In genomic region chr20:13648291-13648690, GRCh38 we compare ENCODE assay signal across 17 cellular contexts. TPM values are rescaled to one million over a fixed set of nuclear protein-coding genes. Genes with fewer than 3 reads are reported as not detected.
DNase-seq lines count a peak whose midpoint lies in the region; ATAC-seq, FAIRE-seq and TF ChIP-seq lines count a peak whose summit lies in the region.
"Had no signal": no experiment of that assay in that cellular context is flagged by ENCODE, and none has a peak within 500 bp of the region (broad histone marks: within the 10 kb centered on the region; RNA-seq: fewer than 3 reads in every experiment).

No MANE protein-coding gene starts in this region.

- no peak overlapping the region for H3K4me2 ChIP-seq in H9 (ENCODE audit: insufficient read depth, insufficient read length, low read length)
- no peak overlapping the region for H3K4me2 ChIP-seq in H1 (ENCODE audit: insufficient read depth in 1 of 2, low read depth in 2 of 2, low read length in 2 of 2)

- ATAC-seq in left lung: peak; percentile 17
- ATAC-seq: PC-3 had no signal

- H3K23me2 ChIP-seq in H9 (ENCODE audit: insufficient read length, low read depth, low read length, poor library complexity, severe bottlenecking) (no peaks in the 10 kb centered on the region), H1 (ENCODE audit: low read depth, low read length) (no peaks in the 10 kb centered on the region)

- no peak overlapping the region for H3K14ac ChIP-seq in H9 (ENCODE audit: insufficient read depth, low read length)
- H3K14ac ChIP-seq in H1 (ENCODE audit: insufficient read length): no peak overlapping the region

- H3K36me3 ChIP-seq in H1 (ENCODE audit: control insufficient read depth in 2 of 4, insufficient read depth in 4 of 4, low read length in 3 of 4): no peaks in the 10 kb centered on the region
- no peaks in the 10 kb centered on the region for H3K36me3 ChIP-seq in left lung
- H3K36me3 ChIP-seq in uterus: no peaks in the 10 kb centered on the region
- H3K36me3 ChIP-seq: HAP-1, SJSA1 had no signal

- intact Hi-C loops in left lung (cut with DNase I) (no loop called here), uterus (cut with DNase I; ENCODE audit: low total_unique reads) (no loop called here)

- H2BK5ac ChIP-seq in H9 (ENCODE audit: insufficient read length, low read length): no peak overlapping the region
- H2BK5ac ChIP-seq in H1 (ENCODE audit: low read depth, low read length): no peak overlapping the region

- H2BK20ac ChIP-seq in H9 (ENCODE audit: low read depth, low read length, poor library complexity, severe bottlenecking) (no peak overlapping the region), H1 (ENCODE audit: low read length) (no peak overlapping the region)

- H2BK12ac ChIP-seq in H9 (ENCODE audit: insufficient read length, low read depth, low read length): no peak overlapping the region
- no peak overlapping the region for H2BK12ac ChIP-seq in H1 (ENCODE audit: low read depth, low read length)

- FAIRE-seq in H1 (lab: Jason Lieb, UNC): no peak

- H3K9me3 Mint-ChIP-seq in H9: no peaks in the 10 kb centered on the region; a peak in 1 of 5 replicates
- H3K9me3 Mint-ChIP-seq: CD4-positive, alpha-beta T cell had no signal

- no peak overlapping the region for H2BK15ac ChIP-seq in H9 (ENCODE audit: low read depth, low read length)
- H2BK15ac ChIP-seq in H1 (ENCODE audit: low read length): no peak overlapping the region

- TF ChIP-seq POLR2A in H1 (IDR thresholded peaks at IDR 0.05; ENCODE audit: control extremely low read depth in 1 of 2, low read depth in 2 of 2, low read length in 2 of 2) (no peak), uterus (IDR thresholded peaks at IDR 0.05) (no peak)

- TF ChIP-seq CTCF in H9 (conservative IDR thresholded peaks at IDR 0.05) (no peak), H1 (IDR thresholded peaks at IDR 0.05; ENCODE audit: control extremely low read depth in 1 of 3, insufficient read depth in 1 of 3, low read depth in 1 of 3, low read length in 3 of 3) (no peak), left lung (IDR thresholded peaks at IDR 0.05) (no peak), uterus (IDR thresholded peaks at IDR 0.05) (no peak)

- H2BK120ac ChIP-seq in H9 (ENCODE audit: low read depth, low read length, poor library complexity, severe bottlenecking) (no peak overlapping the region), H1 (replicated peaks; ENCODE audit: low read depth, low read length) (no peak overlapping the region)

- H4K5ac ChIP-seq in H9 (ENCODE audit: insufficient read length, low read depth, low read length) (no peak overlapping the region), H1 (ENCODE audit: insufficient read length, low read depth, low read length) (no peak overlapping the region)

- H3T11ph ChIP-seq in H9 (ENCODE audit: low read length): no peak overlapping the region

- H3K9me3 ChIP-seq in H9 (ENCODE audit: control insufficient read depth, low read depth, low read length): no peaks in the 10 kb centered on the region
- no peaks in the 10 kb centered on the region for H3K9me3 ChIP-seq in H1 (ENCODE audit: insufficient read depth in 2 of 2, low read depth in 1 of 2, low read length in 1 of 2)
- H3K9me3 ChIP-seq in left lung: no peaks in the 10 kb centered on the region
- H3K9me3 ChIP-seq in uterus: no peaks in the 10 kb centered on the region

- CTCF ChIA-PET in H1 (lab: Charles Lee; ENCODE audit: partially characterized antibody): no interaction called here

- TF ChIP-seq EP300 in H1 (IDR thresholded peaks at IDR 0.05; ENCODE audit: borderline replicate concordance in 1 of 2, low read depth in 2 of 2, low read length in 2 of 2): no peak

- no peak overlapping the region for H3K4me3 Mint-ChIP-seq in H9
- H3K4me3 Mint-ChIP-seq: CD4-positive, alpha-beta T cell had no signal

- H3K36me3 Mint-ChIP-seq in H9 (ENCODE audit: insufficient read depth in 1 of 3, low read depth in 3 of 3): no peaks in the 10 kb centered on the region

- H2AFZ ChIP-seq in H9 (ENCODE audit: low read length) (peak overlapping the region; percentile 45), H1 (ENCODE audit: low read length) (peak overlapping the region; percentile 58; the same call in 1 of the 2 replicates)

- H3K9ac ChIP-seq in H9 (ENCODE audit: extremely low read depth, insufficient read length, low read length) (no peak overlapping the region), H1 (replicated peaks in 1 of 4; ENCODE audit: extremely low read depth in 1 of 4, low read depth in 3 of 4, low read length in 3 of 4) (no peak overlapping the region)

- H3K56ac ChIP-seq in H9 (ENCODE audit: insufficient read length, low read depth, low read length) (no peak overlapping the region), H1 (replicated peaks; ENCODE audit: insufficient read length, low read depth, low read length) (no peak overlapping the region)

- H3K23ac ChIP-seq in H9 (ENCODE audit: insufficient read length, low read depth, low read length) (no peak overlapping the region), H1 (ENCODE audit: insufficient read length) (no peak overlapping the region)

- H3K27ac ChIP-seq in H9 (ENCODE audit: insufficient read length, low read depth, low read length) (no peak overlapping the region), H1 (ENCODE audit: low read depth, low read length) (no peak overlapping the region), left lung (no peak overlapping the region), uterus (no peak overlapping the region)
- H3K27ac ChIP-seq: 22Rv1, SJSA1 had no signal

- DNase-seq in DMS 273 (lab: John Stamatoyannopoulos, UW; ENCODE audit: unreplicated experiment): peak; percentile 26
- DNase-seq in DMS 273 treated with DMSO at 0.1 percent for 48 hours (lab: John Stamatoyannopoulos, UW): no peak
- no peak for DNase-seq in H9
- no peak for DNase-seq in H1 (ENCODE audit: low read depth in 1 of 2, low spot score in 2 of 2)
- DNase-seq in left lung: no peak
- DNase-seq in uterus: no peak
- no peak for DNase-seq in islet precursor cell
- DNase-seq in DMS79 (lab: John Stamatoyannopoulos, UW): no peak
- DNase-seq: CD4-positive, alpha-beta T cell; DMS53; NCI-H1092 treated with DMSO at 0.1 percent for 48 hours; NCI-H510A treated with DMSO at 0.1 percent for 48 hours; NCI-H82; PC-3 had no signal

- POLR2A ChIA-PET in H1 (lab: Charles Lee; ENCODE audit: partially characterized antibody): no interaction called here

- no peaks in the 10 kb centered on the region for H3K27me3 Mint-ChIP-seq in H9 (ENCODE audit: low read depth)

- no peak overlapping the region for H3K4ac ChIP-seq in H9 (ENCODE audit: low read depth, low read length)
- no peak overlapping the region for H3K4ac ChIP-seq in H1 (replicated peaks; ENCODE audit: insufficient read length, low read depth, low read length)

- TF ChIP-seq RAD21 in H1 (IDR thresholded peaks at IDR 0.05 in 1 of 2, conservative IDR thresholded peaks at IDR 0.05 in 1 of 2; ENCODE audit: low read depth in 2 of 2, low read length in 2 of 2): no peak

- H3K18ac ChIP-seq in H9 (ENCODE audit: insufficient read length, low read depth, low read length) (no peak overlapping the region), H1 (ENCODE audit: extremely low read depth, low read length) (no peak overlapping the region)

- H3K27me3 ChIP-seq in H9 (ENCODE audit: insufficient read depth, low read length) (no peaks in the 10 kb centered on the region), H1 (replicated peaks in 1 of 4; ENCODE audit: control insufficient read depth in 3 of 4, extremely low read depth in 1 of 4, insufficient read depth in 3 of 4, low read length in 3 of 4) (no peaks in the 10 kb centered on the region), left lung (peaks cover 0 to 18% of the 10 kb centered on the region in 2 donors), uterus (no peaks in the 10 kb centered on the region)
- H3K27me3 ChIP-seq: SJSA1 had no signal

- H4K8ac ChIP-seq in H9 (replicated peaks; ENCODE audit: insufficient read length, low read depth, low read length): no peak overlapping the region
- H4K8ac ChIP-seq in H1 (ENCODE audit: extremely low read depth, insufficient read depth, low read length): no peak overlapping the region

- no peak overlapping the region for H3K4me3 ChIP-seq in H1 (ENCODE audit: extremely low read depth in 1 of 4, insufficient read depth in 2 of 4, low read depth in 3 of 4, low read length in 4 of 4)
- no peak overlapping the region for H3K4me3 ChIP-seq in left lung
- no peak overlapping the region for H3K4me3 ChIP-seq in uterus
- H3K4me3 ChIP-seq: HAP-1, SJSA1 had no signal

- H4K91ac ChIP-seq in H9 (ENCODE audit: insufficient read length, low read depth, low read length): no peak overlapping the region
- no peak overlapping the region for H4K91ac ChIP-seq in H1 (replicated peaks; ENCODE audit: insufficient read length, low read length)

- H3K79me1 ChIP-seq in H9 (ENCODE audit: insufficient read depth, low read depth, low read length, poor library complexity, severe bottlenecking) (no peaks in the 10 kb centered on the region), H1 (ENCODE audit: low read depth, low read length) (no peaks in the 10 kb centered on the region)

- H3K27ac Mint-ChIP-seq in H9: peak overlapping the region in 1 of 3 experiments; percentile 18; a peak in 1 of 7 replicates
- H3K27ac Mint-ChIP-seq: CD4-positive, alpha-beta T cell had no signal

- H3K79me2 ChIP-seq in H9 (ENCODE audit: insufficient read depth, low read length) (no peaks in the 10 kb centered on the region), H1 (ENCODE audit: control insufficient read depth in 1 of 2, insufficient read depth in 2 of 2, low read length in 2 of 2) (no peaks in the 10 kb centered on the region)

- H3K4me1 Mint-ChIP-seq in H9: peaks cover 32 to 34% of the 10 kb centered on the region in 2 experiments

- WGBS in H9 (ENCODE audit: extremely low coverage, insufficient read length, low lambda C conversion rate): no CpG with 5 or more reads among the region's 3 CpGs
- 94% methylated on average over 3 of the region's 3 CpGs; no CpG with 5 or more reads in 1 of the 2 experiments for WGBS in H1 (ENCODE audit: extremely low coverage in 1 of 2, insufficient coverage in 1 of 2, insufficient read length in 1 of 2, insufficient replicate concordance in 2 of 2, low coverage in 1 of 2, low lambda C conversion rate in 2 of 2, missing lambda C conversion rate in 1 of 2), 2 experiments

- H3K4me1 ChIP-seq in H9 (ENCODE audit: insufficient read depth, low read length) (no peaks in the 10 kb centered on the region; the same call in 1 of the 2 replicates), H1 (replicated peaks in 1 of 4; ENCODE audit: control insufficient read depth in 3 of 4, insufficient read depth in 4 of 4, low read length in 3 of 4) (peaks cover 0 to 9% (median 0%) of the 10 kb centered on the region in 4 experiments; a peak in 1 of 7 replicates), left lung (no peaks in the 10 kb centered on the region), uterus (no peaks in the 10 kb centered on the region)
- H3K4me1 ChIP-seq: SJSA1 had no signal

- no peak overlapping the region for H2AK5ac ChIP-seq in H9 (ENCODE audit: insufficient read length, low read length)
- H2AK5ac ChIP-seq in H1 (ENCODE audit: low read depth, low read length): no peak overlapping the region

- H4K20me1 ChIP-seq in H9 (ENCODE audit: control insufficient read depth, insufficient read depth, insufficient read length) (no peaks in the 10 kb centered on the region), H1 (replicated peaks in 1 of 2; ENCODE audit: control insufficient read depth in 1 of 2, insufficient read depth in 2 of 2, low read length in 2 of 2) (no peaks in the 10 kb centered on the region)

RNA-seq across cellular contexts. Expression of gene TASP1, which starts 9.6 kb away (rescaled TPM):
- total RNA-seq in H9 (2021): 8.8 and 9.5 TPM in 2 replicates
- 9.0 and 10.9 TPM in 2 replicates for total RNA-seq in H1 (2021; fragmentation: NEBNext Ultra II Directional; extraction: Animal tissue kit (Norgen Biotek cat#: 25700))
- 2.8 and 4.5 TPM in 2 replicates for polyA plus RNA-seq in H1 (2011; rRNA removed)
- 6.3 TPM for polyA plus RNA-seq in H1 (2011; cell fraction: cytosol; rRNA removed)
- polyA plus RNA-seq in H1 (2011; cell fraction: nucleus; rRNA removed): 5.0 TPM
- polyA plus RNA-seq in H1 (2012, experiment 1 of 2): 4.8 to 7.1 TPM (median 6.5 TPM) in 4 replicates
- 1.1 TPM for polyA plus RNA-seq in H1 (2012, experiment 2 of 2)
- polyA plus RNA-seq in H1 (2013, experiment 1 of 2): 4.1 TPM
- 4.3 TPM for polyA plus RNA-seq in H1 (2013, experiment 2 of 2)
- 16.9 and 17.5 TPM in 2 replicates for polyA minus RNA-seq in H1 (2011; rRNA and poly(A)+ RNA removed)
- 5.8 TPM for polyA minus RNA-seq in H1 (2011; cell fraction: cytosol; rRNA and poly(A)+ RNA removed)
- 36.7 TPM for polyA minus RNA-seq in H1 (2011; cell fraction: nucleus; rRNA and poly(A)+ RNA removed)
- 10 to 100 TPM; 12.9 to 15.0 TPM for total RNA-seq in left lung
- total RNA-seq in uterus: 10 to 100 TPM in 3 of 4 donors, 1 to 10 TPM in 1; 1.3 to 34.4 (median 24.4) TPM
